15 cellular contexts compared by ENCODE assay signal in genomic region chr4:186728631-186729271, GRCh38. TPM values are rescaled to one million over a fixed set of nuclear protein-coding genes. Genes with fewer than 3 reads are reported as not detected.
DNase-seq lines count a peak whose midpoint lies in the region; ATAC-seq and TF ChIP-seq lines count a peak whose summit lies in the region.
"Had no signal": no experiment of that assay in that cellular context is flagged by ENCODE, and none has a peak within 500 bp of the region (broad histone marks: within the 10 kb centered on the region; RNA-seq: fewer than 3 reads in every experiment).

No MANE protein-coding gene starts in this region.

- H3K4me3 ChIP-seq in breast epithelium (no peak overlapping the region), mammary epithelial cell (replicated peaks in 1 of 3; ENCODE audit: insufficient read depth in 1 of 3, low read depth in 2 of 3, low read length in 3 of 3) (peak overlapping the region; percentile 92 to 100 (median 99)), right lobe of liver (no peak overlapping the region)
- no peak overlapping the region for H3K4me3 ChIP-seq in CD4-positive, alpha-beta memory T cell (ENCODE audit: low read length in 2 of 2)
- H3K4me3 ChIP-seq in naive thymus-derived CD4-positive, alpha-beta T cell (ENCODE audit: low read length): no peak overlapping the region
- H3K4me3 ChIP-seq: adrenal gland, left lung had no signal

- POLR2A ChIA-PET in MCF 10A (lab: Yijun Ruan, JAX): interaction anchor here (0.6 to 3.3 kb wide), 14 partner anchors 8 to 1188 kb away, joined by 3 to 18 read pairs (median 4); no protein-coding TSS in a partner anchor
- POLR2A ChIA-PET in CD4-positive, alpha-beta memory T cell (lab: Charles Lee; ENCODE audit: partially characterized antibody): no interaction called here
- POLR2A ChIA-PET in naive thymus-derived CD4-positive, alpha-beta T cell (lab: Charles Lee): no interaction called here

- peak overlapping the region; percentile 100 for H3K9ac ChIP-seq in mammary epithelial cell (ENCODE audit: insufficient read depth, low read length)

- no peak overlapping the region for H2AFZ ChIP-seq in mammary epithelial cell (ENCODE audit: low read depth, low read length)

- no peaks in the 10 kb centered on the region for H3K27me3 ChIP-seq in breast epithelium
- no peaks in the 10 kb centered on the region for H3K27me3 ChIP-seq in mammary epithelial cell (ENCODE audit: insufficient read depth, low read length)
- no peaks in the 10 kb centered on the region for H3K27me3 ChIP-seq in right lobe of liver
- H3K27me3 ChIP-seq in CD4-positive, alpha-beta memory T cell (ENCODE audit: insufficient read depth, low read length): peaks cover 5% of the 10 kb centered on the region
- no peaks in the 10 kb centered on the region for H3K27me3 ChIP-seq in naive thymus-derived CD4-positive, alpha-beta T cell (ENCODE audit: control insufficient read depth in 2 of 2, insufficient read depth in 2 of 2, low read length in 2 of 2)

- no peaks in the 10 kb centered on the region for H3K36me3 ChIP-seq in breast epithelium
- H3K36me3 ChIP-seq in mammary epithelial cell (ENCODE audit: insufficient read depth, low read length): no peaks in the 10 kb centered on the region
- no peaks in the 10 kb centered on the region for H3K36me3 ChIP-seq in right lobe of liver
- H3K36me3 ChIP-seq in CD4-positive, alpha-beta memory T cell (ENCODE audit: insufficient read depth, low read length): no peaks in the 10 kb centered on the region
- H3K36me3 ChIP-seq in naive thymus-derived CD4-positive, alpha-beta T cell (ENCODE audit: control insufficient read depth in 2 of 3, insufficient read depth in 3 of 3, low read length in 3 of 3): no peaks in the 10 kb centered on the region
- H3K36me3 ChIP-seq: adrenal gland, left lung, thoracic aorta had no signal

- H3K4me1 Mint-ChIP-seq in MCF 10A (ENCODE audit: insufficient read depth, unreplicated experiment): peaks cover 35% of the 10 kb centered on the region
- H3K4me1 Mint-ChIP-seq in CD4-positive, alpha-beta memory T cell: peaks cover 6 to 22% (median 14%) of the 10 kb centered on the region in 4 donors
- H3K4me1 Mint-ChIP-seq in naive thymus-derived CD4-positive, alpha-beta T cell: peaks cover 0 to 24% (median 20%) of the 10 kb centered on the region in 7 donors

- H3K9me3 Mint-ChIP-seq in MCF 10A (ENCODE audit: unreplicated experiment): peaks cover 7% of the 10 kb centered on the region
- H3K9me3 Mint-ChIP-seq in CD4-positive, alpha-beta memory T cell: peaks cover 1 to 12% (median 6%) of the 10 kb centered on the region in 8 donors
- H3K9me3 Mint-ChIP-seq in naive thymus-derived CD4-positive, alpha-beta T cell: peaks cover 0 to 9% (median 2%) of the 10 kb centered on the region in 11 donors
- H3K9me3 Mint-ChIP-seq: WTC11 had no signal

- in situ Hi-C loops in mammary epithelial cell (cut with MboI; ENCODE audit: low sequenced_read_pairs in 2 of 2): loop anchor here (5.0 to 25.0 kb wide), 4 partner anchors 184 to 399 kb away; no protein-coding TSS in a partner anchor

- H3K4me2 ChIP-seq in mammary epithelial cell (ENCODE audit: insufficient read depth, low read depth, low read length): peak overlapping the region; percentile 88

- peak; percentile 60 for DNase-seq in MCF 10A (ENCODE audit: unreplicated experiment)
- no peak for DNase-seq in breast epithelium (ENCODE audit: low spot score in 2 of 2)
- peak; percentile 94 for DNase-seq in mammary epithelial cell
- no peak for DNase-seq in right lobe of liver
- no peak for DNase-seq in activated naive CD4-positive, alpha-beta T cell treated with Interleukin-2 at 50 U/mL for 16 hours
- no peak for DNase-seq in CD4-positive, alpha-beta memory T cell
- no peak for DNase-seq in naive thymus-derived CD4-positive, alpha-beta T cell
- DNase-seq: adrenal gland; DMS153; effector CD4-positive, alpha-beta T cell; left lung; NCI-H2029 treated with DMSO at 0.1 percent for 48 hours had no signal

- H3K27ac ChIP-seq in breast epithelium (no peak overlapping the region), mammary epithelial cell (ENCODE audit: insufficient read depth, low read depth, low read length) (peak overlapping the region; percentile 99), right lobe of liver (peak overlapping the region in 2 of 3 donors; percentile 7 to 13)
- no peak overlapping the region for H3K27ac ChIP-seq in CD4-positive, alpha-beta memory T cell (ENCODE audit: low read depth, low read length)
- H3K27ac ChIP-seq in naive thymus-derived CD4-positive, alpha-beta T cell (ENCODE audit: low read depth, low read length): no peak overlapping the region
- H3K27ac ChIP-seq: adrenal gland, left lung, thoracic aorta had no signal

- dilution Hi-C loops in mammary epithelial cell (cut with HindIII; ENCODE audit: low sequenced_read_pairs): no loop called here

- BruUV-seq in MCF 10A (replicated peaks; lab: Mats Ljungman, UMichigan) (no TSS peak), mammary epithelial cell (replicated peaks; lab: Mats Ljungman, UMichigan) (TSS peak; percentile 20)

- TF ChIP-seq POLR2A in breast epithelium (IDR thresholded peaks at IDR 0.05): no peak
- peak; percentile 63 for TF ChIP-seq POLR2A in right lobe of liver (IDR thresholded peaks at IDR 0.05)

- CTCF ChIA-PET in MCF 10A (lab: Yijun Ruan, JAX) (interaction anchor here (0.6 to 1.6 kb wide), 4 partner anchors 19 to 1605 kb away, joined by 3 read pairs; no protein-coding TSS in a partner anchor), mammary epithelial cell (lab: Charles Lee; ENCODE audit: low non-redundant PET) (no interaction called here)
- CTCF ChIA-PET in CD4-positive, alpha-beta memory T cell (lab: Charles Lee; ENCODE audit: partially characterized antibody): no interaction called here
- CTCF ChIA-PET in naive thymus-derived CD4-positive, alpha-beta T cell (lab: Charles Lee): interaction anchor here (1.4 kb wide), 1 partner anchor 13 kb away, joined by 4 read pairs; no protein-coding TSS in a partner anchor

- ATAC-seq in right lobe of liver (peak in 1 of 4 donors; percentile 8), HG02588 (IDR thresholded peaks at IDR 0.05; ENCODE audit: unreplicated experiment) (no peak)
- ATAC-seq in naive thymus-derived CD4-positive, alpha-beta T cell: no peak
- ATAC-seq: left lung had no signal

- peak overlapping the region; percentile 93 for H3K27ac Mint-ChIP-seq in MCF 10A (ENCODE audit: low read depth, unreplicated experiment)
- H3K27ac Mint-ChIP-seq in CD4-positive, alpha-beta memory T cell: no peak overlapping the region
- no peak overlapping the region for H3K27ac Mint-ChIP-seq in naive thymus-derived CD4-positive, alpha-beta T cell
- H3K27ac Mint-ChIP-seq: WTC11 had no signal

- intact Hi-C loops in MCF 10A (cut with micrococcal nuclease): loop anchor here (5.0 to 10.0 kb wide), 11 partner anchors 119 to 1899 kb away; no protein-coding TSS in a partner anchor
- intact Hi-C loops in breast epithelium (cut with DNase I; ENCODE audit: low total_unique reads): no loop called here
- intact Hi-C loops in mammary epithelial cell (cut with micrococcal nuclease): loop anchor here (1.0 to 10.0 kb wide), 10 partner anchors 37 to 1676 kb away; no protein-coding TSS in a partner anchor
- intact Hi-C loops in right lobe of liver (cut with DNase I): no loop called here
- intact Hi-C loops in CD4-positive, alpha-beta memory T cell (cut with micrococcal nuclease): no loop called here
- intact Hi-C loops in naive thymus-derived CD4-positive, alpha-beta T cell (cut with micrococcal nuclease): no loop called here

- H3K79me2 ChIP-seq in mammary epithelial cell (ENCODE audit: insufficient read depth, low read length): peaks cover 46% of the 10 kb centered on the region

- 2% methylated on average over 4 of the region's 4 CpGs for WGBS in mammary epithelial cell (ENCODE audit: low coverage, missing lambda C conversion rate)
- 20% methylated on average over 4 of the region's 4 CpGs for WGBS in right lobe of liver (ENCODE audit: insufficient coverage, low coverage, low lambda C conversion rate, missing lambda C conversion rate)

- peak overlapping the region; percentile 93 for H3K4me3 Mint-ChIP-seq in MCF 10A (ENCODE audit: unreplicated experiment)
- no peak overlapping the region for H3K4me3 Mint-ChIP-seq in CD4-positive, alpha-beta memory T cell
- H3K4me3 Mint-ChIP-seq in naive thymus-derived CD4-positive, alpha-beta T cell: no peak overlapping the region

- TF ChIP-seq CTCF in MCF 10A (IDR thresholded peaks at IDR 0.05; ENCODE audit: unreplicated experiment): no peak
- TF ChIP-seq CTCF in breast epithelium (IDR thresholded peaks at IDR 0.05): no peak
- peak in 1 of 2 donors; percentile 8 for TF ChIP-seq CTCF in mammary epithelial cell (conservative IDR thresholded peaks at IDR 0.05 in 1 of 2, IDR thresholded peaks at IDR 0.05 in 1 of 2; ENCODE audit: extremely low read depth in 1 of 2, insufficient read depth in 1 of 2, low read depth in 1 of 2, low read length in 2 of 2)
- TF ChIP-seq CTCF in right lobe of liver (IDR thresholded peaks at IDR 0.05): peak in 1 of 4 donors; percentile 26

- H4K20me1 ChIP-seq in mammary epithelial cell (ENCODE audit: insufficient read depth, low read length): peaks cover 3% of the 10 kb centered on the region

- H3K4me1 ChIP-seq in breast epithelium (no peaks in the 10 kb centered on the region), mammary epithelial cell (ENCODE audit: insufficient read depth, low read length) (peaks cover 25% of the 10 kb centered on the region), right lobe of liver (peaks cover 0 to 5% (median 0%) of the 10 kb centered on the region in 4 donors)
- no peaks in the 10 kb centered on the region for H3K4me1 ChIP-seq in CD4-positive, alpha-beta memory T cell (ENCODE audit: insufficient read depth, low read length)
- H3K4me1 ChIP-seq in naive thymus-derived CD4-positive, alpha-beta T cell (ENCODE audit: control insufficient read depth in 2 of 2, insufficient read depth in 2 of 2, low read length in 2 of 2): no peaks in the 10 kb centered on the region

- H3K9me3 ChIP-seq in breast epithelium: no peaks in the 10 kb centered on the region
- no peaks in the 10 kb centered on the region for H3K9me3 ChIP-seq in mammary epithelial cell (replicated peaks; ENCODE audit: insufficient read depth, low read length)
- H3K9me3 ChIP-seq in right lobe of liver: no peaks in the 10 kb centered on the region
- no peaks in the 10 kb centered on the region for H3K9me3 ChIP-seq in CD4-positive, alpha-beta memory T cell (ENCODE audit: control insufficient read depth in 1 of 2, low read length in 2 of 2)
- H3K9me3 ChIP-seq in naive thymus-derived CD4-positive, alpha-beta T cell (ENCODE audit: control insufficient read depth in 2 of 3, low read length in 3 of 3): no peaks in the 10 kb centered on the region
- H3K9me3 ChIP-seq: adrenal gland, left lung, thoracic aorta had no signal

- no peaks in the 10 kb centered on the region for H3K27me3 Mint-ChIP-seq in MCF 10A (ENCODE audit: insufficient read depth, unreplicated experiment)
- H3K27me3 Mint-ChIP-seq in CD4-positive, alpha-beta memory T cell: peaks cover 31 to 34% of the 10 kb centered on the region in 2 donors
- H3K27me3 Mint-ChIP-seq in naive thymus-derived CD4-positive, alpha-beta T cell: peaks cover 41 to 54% (median 44%) of the 10 kb centered on the region in 5 donors

- peaks cover 6% of the 10 kb centered on the region for H3K36me3 Mint-ChIP-seq in MCF 10A (ENCODE audit: insufficient read depth, unreplicated experiment)
- H3K36me3 Mint-ChIP-seq in CD4-positive, alpha-beta memory T cell: peaks cover 1 to 4% of the 10 kb centered on the region in 2 donors
- H3K36me3 Mint-ChIP-seq in naive thymus-derived CD4-positive, alpha-beta T cell: peaks cover 0 to 5% (median 0%) of the 10 kb centered on the region in 5 donors
- H3K36me3 Mint-ChIP-seq: WTC11 had no signal

RNA-seq across cellular contexts. Expression of gene FAT1, which starts 5.1 kb away (rescaled TPM):
- 132 and 165 TPM in 2 replicates for total RNA-seq in MCF 10A (2022)
- 100 to 1,000 TPM in 1 of 3 donors, 10 to 100 TPM in 2; 54.2 to 125 (median 87.2) TPM for total RNA-seq in breast epithelium
- total RNA-seq in mammary epithelial cell: 1,000 to 10,000 TPM in 1 of 2 donors, 100 to 1,000 TPM in 1; 773 to 1,267 TPM
- 307 TPM for polyA plus RNA-seq in mammary epithelial cell
- polyA minus RNA-seq in mammary epithelial cell: 1,946 TPM
- 100 to 1,000 TPM in 2 of 6 experiments, 10 to 100 TPM in 4; 32.9 to 173 (median 69.7) TPM for total RNA-seq in right lobe of liver
- not detected for total RNA-seq in CD4-positive, alpha-beta memory T cell
- polyA plus RNA-seq in CD4-positive, alpha-beta memory T cell: not detected
- under 1 TPM in 1 of 5 experiments, not detected in 4; 0.05 TPM for total RNA-seq in naive thymus-derived CD4-positive, alpha-beta T cell
- not detected for polyA plus RNA-seq in naive thymus-derived CD4-positive, alpha-beta T cell

Comparison
In these comparisons a context has a peak if more than half of its experiments do, and no peak if none do; other contexts are left out.
1. DNase-seq: peak in MCF 10A (single experiment) and mammary epithelial cell (single experiment); none in breast epithelium (0 of 2), right lobe of liver (0 of 3), activated naive CD4-positive, alpha-beta T cell treated with Interleukin-2 at 50 U/mL for 16 hours (single experiment), CD4-positive, alpha-beta memory T cell (0 of 5) and naive thymus-derived CD4-positive, alpha-beta T cell (0 of 9).
2. H3K27ac ChIP-seq: peak in mammary epithelial cell (single experiment) and right lobe of liver (2 of 3); none in breast epithelium (0 of 2), CD4-positive, alpha-beta memory T cell (single experiment) and naive thymus-derived CD4-positive, alpha-beta T cell (single experiment).
3. H3K4me3 ChIP-seq: peak in mammary epithelial cell (3 of 3); none in breast epithelium (0 of 3), right lobe of liver (0 of 3), CD4-positive, alpha-beta memory T cell (0 of 2) and naive thymus-derived CD4-positive, alpha-beta T cell (single experiment).
4. CTCF ChIA-PET loops: an anchor here in MCF 10A (0.6 to 1.6 kb wide) and naive thymus-derived CD4-positive, alpha-beta T cell (1.4 kb wide); none called in mammary epithelial cell and CD4-positive, alpha-beta memory T cell.
5. intact Hi-C loops: an anchor here in MCF 10A (5.0 to 10.0 kb wide) and mammary epithelial cell (1.0 to 10.0 kb wide); none called in breast epithelium, right lobe of liver, CD4-positive, alpha-beta memory T cell and naive thymus-derived CD4-positive, alpha-beta T cell.
6. RNA of gene FAT1, which starts 5.1 kb away (total RNA-seq): 773 to 1,267 TPM in mammary epithelial cell, 132 to 165 TPM in MCF 10A, 54.2 to 125 TPM in breast epithelium and 32.9 to 173 TPM in right lobe of liver; not detected in CD4-positive, alpha-beta memory T cell and 0.05 TPM in naive thymus-derived CD4-positive, alpha-beta T cell; every median in the first group is over 10 times any median in the second.